In genomic region chr2:50765146-50765545, GRCh38 we compare ENCODE assay signal across 13 cellular contexts.
DNase-seq lines count a peak whose midpoint lies in the region; ATAC-seq and TF ChIP-seq lines count a peak whose summit lies in the region.
"Had no signal": no experiment of that assay in that cellular context is flagged by ENCODE, and none has a peak within 500 bp of the region (broad histone marks: within the 10 kb centered on the region; RNA-seq: fewer than 3 reads in every experiment).

No MANE protein-coding gene starts in this region.

- H3K36me3 ChIP-seq in GM23338 (ENCODE audit: insufficient read depth) (no peaks in the 10 kb centered on the region), HAP-1 (replicated peaks) (no peaks in the 10 kb centered on the region)

- H3F3A ChIP-seq in GM23338 (replicated peaks; ENCODE audit: low read depth): no peaks in the 10 kb centered on the region

- H3K36me3 Mint-ChIP-seq in GM23338 (ENCODE audit: low read depth): no peaks in the 10 kb centered on the region; the same call in 2 of the 3 replicates
- 0 out of 2 replicates have a peak, but pooled peaks cover 3% of the 10 kb centered on the region for H3K36me3 Mint-ChIP-seq in WTC11
- H3K36me3 Mint-ChIP-seq in nephron progenitor cell (ENCODE audit: low read depth): no peaks in the 10 kb centered on the region

- POLR2A ChIA-PET in WTC11 (lab: Charles Lee): no interaction called here

- in situ Hi-C loops in HAP-1 (cut with MboI; ENCODE audit: low sequenced_read_pairs): no loop called here

- DNase-seq in GM23338 (ENCODE audit: low spot score) (no peak), WTC11 (ENCODE audit: low spot score) (no peak), islet precursor cell (peak; percentile 64), nephron progenitor cell (no peak), omental fat pad (ENCODE audit: low spot score) (no peak), HAP-1 (ENCODE audit: low spot score in 2 of 2) (no peak)
- DNase-seq: C1 segment of cervical spinal cord; Calu3; CD4-positive, alpha-beta T cell had no signal

- H4K20me1 ChIP-seq in GM23338 (replicated peaks; ENCODE audit: insufficient read depth): no peaks in the 10 kb centered on the region

- peak overlapping the region; percentile 73 for H3K27ac Mint-ChIP-seq in GM23338
- peak overlapping the region; percentile 39 for H3K27ac Mint-ChIP-seq in WTC11
- H3K27ac Mint-ChIP-seq in nephron progenitor cell: peak overlapping the region; percentile 17
- H3K27ac Mint-ChIP-seq: B cell; CD4-positive, alpha-beta T cell; IgD-negative memory B cell had no signal

- H3K27ac ChIP-seq in GM23338 (ENCODE audit: low read depth): 0 out of 2 replicates have a peak overlapping the region, but pooled peaks have one; percentile 24

- H3K9me3 Mint-ChIP-seq in GM23338: no peaks in the 10 kb centered on the region
- H3K9me3 Mint-ChIP-seq in WTC11: peaks cover 4% of the 10 kb centered on the region
- no peaks in the 10 kb centered on the region for H3K9me3 Mint-ChIP-seq in nephron progenitor cell

- no peak overlapping the region for H3K4me3 Mint-ChIP-seq in GM23338
- no peak overlapping the region for H3K4me3 Mint-ChIP-seq in WTC11
- peak overlapping the region; percentile 8 for H3K4me3 Mint-ChIP-seq in nephron progenitor cell
- H3K4me3 Mint-ChIP-seq: B cell; CD4-positive, alpha-beta T cell; IgD-negative memory B cell had no signal

- peaks cover 2% of the 10 kb centered on the region for H3K27me3 Mint-ChIP-seq in GM23338 (ENCODE audit: insufficient read depth, low read depth, poor library complexity)
- no peaks in the 10 kb centered on the region for H3K27me3 Mint-ChIP-seq in WTC11 (ENCODE audit: low read depth)
- H3K27me3 Mint-ChIP-seq in nephron progenitor cell (ENCODE audit: low read depth, poor library complexity): no peaks in the 10 kb centered on the region
- H3K27me3 Mint-ChIP-seq: B cell; CD4-positive, alpha-beta T cell; IgD-negative memory B cell had no signal

- no peaks in the 10 kb centered on the region; the same call in 1 of the 2 replicates for H3K9me2 ChIP-seq in GM23338 (ENCODE audit: insufficient read depth)

- no peak overlapping the region for H2AFZ ChIP-seq in GM23338

- 0 out of 2 replicates have a peak, but pooled peaks cover 3% of the 10 kb centered on the region for H3K79me2 ChIP-seq in GM23338 (replicated peaks; ENCODE audit: insufficient read depth)

- CTCF ChIA-PET in WTC11 (lab: Charles Lee): interaction anchor here (1.6 kb wide), 1 partner anchor 20 kb away, joined by 4 read pairs; no protein-coding TSS in a partner anchor

- ATAC-seq in GM23338: no peak; the same call in 2 of the 3 replicates
- ATAC-seq in WTC11: no peak; the same call in 1 of the 2 replicates
- no peak for ATAC-seq in GM18867 (IDR thresholded peaks at IDR 0.05; ENCODE audit: unreplicated experiment)
- ATAC-seq in omental fat pad (ENCODE audit: low FRiP score): no peak
- ATAC-seq: GM12878 had no signal

- H3K4me1 ChIP-seq in GM23338 (ENCODE audit: insufficient read depth) (peaks cover 31% of the 10 kb centered on the region), HAP-1 (no peaks in the 10 kb centered on the region)

- TF ChIP-seq CTCF in GM23338 (conservative IDR thresholded peaks at IDR 0.05; ENCODE audit: low read depth in 2 of 2): no peak
- TF ChIP-seq CTCF in WTC11 (IDR thresholded peaks at IDR 0.05): no peak
- TF ChIP-seq CTCF in nephron progenitor cell (IDR thresholded peaks at IDR 0.05): no peak
- no peak for TF ChIP-seq CTCF in omental fat pad (IDR thresholded peaks at IDR 0.05)

- no peaks in the 10 kb centered on the region for H3K9me3 ChIP-seq in HAP-1

- no peaks in the 10 kb centered on the region for H3K27me3 ChIP-seq in GM23338 (ENCODE audit: insufficient read depth)
- H3K27me3 ChIP-seq in HAP-1 (ENCODE audit: low read depth): no peaks in the 10 kb centered on the region

- H3K4me3 ChIP-seq in GM23338: no peak overlapping the region
- H3K4me3 ChIP-seq in HAP-1: no peak overlapping the region
- H3K4me3 ChIP-seq: GM12878 had no signal

- H3K4me2 ChIP-seq in GM23338: no peak overlapping the region

- H3K4me1 Mint-ChIP-seq in GM23338: peaks cover 36% of the 10 kb centered on the region
- peaks cover 44% of the 10 kb centered on the region for H3K4me1 Mint-ChIP-seq in WTC11
- peaks cover 47% of the 10 kb centered on the region for H3K4me1 Mint-ChIP-seq in nephron progenitor cell
- H3K4me1 Mint-ChIP-seq: B cell, IgD-negative memory B cell had no signal

TF ChIP-seq in GM23338, 12 proteins besides CTCF, POLR2A, EP300 and RAD21 (continues in another document):
- TF ChIP-seq STAT1 (IDR thresholded peaks at IDR 0.05; ENCODE audit: unreplicated experiment) (no peak), NANOG (IDR thresholded peaks at IDR 0.05; ENCODE audit: borderline replicate concordance) (no peak), REST (IDR thresholded peaks at IDR 0.05; ENCODE audit: unreplicated experiment) (no peak), CREB1 (CRISPR knock-in tag; IDR thresholded peaks at IDR 0.05; ENCODE audit: low read depth) (no peak), JUNB (IDR thresholded peaks at IDR 0.05; ENCODE audit: unreplicated experiment) (no peak), ZNF114 (CRISPR knock-in tag; IDR thresholded peaks at IDR 0.05) (no peak)

TF ChIP-seq in WTC11, 78 proteins besides CTCF, POLR2A, EP300 and RAD21:
- TF ChIP-seq CREB1 (CRISPR knock-in tag; IDR thresholded peaks at IDR 0.05): no peak

Comparison
In these comparisons a context has a peak if more than half of its experiments do, and no peak if none do; other contexts are left out.
1. H3K27ac Mint-ChIP-seq: peak in every context shown above with its lines; median percentile 73 in GM23338; 39 in WTC11; 17 in nephron progenitor cell.